Comparison of ENCODE assay signal across 32 cellular contexts in the genomic region with DNA sequence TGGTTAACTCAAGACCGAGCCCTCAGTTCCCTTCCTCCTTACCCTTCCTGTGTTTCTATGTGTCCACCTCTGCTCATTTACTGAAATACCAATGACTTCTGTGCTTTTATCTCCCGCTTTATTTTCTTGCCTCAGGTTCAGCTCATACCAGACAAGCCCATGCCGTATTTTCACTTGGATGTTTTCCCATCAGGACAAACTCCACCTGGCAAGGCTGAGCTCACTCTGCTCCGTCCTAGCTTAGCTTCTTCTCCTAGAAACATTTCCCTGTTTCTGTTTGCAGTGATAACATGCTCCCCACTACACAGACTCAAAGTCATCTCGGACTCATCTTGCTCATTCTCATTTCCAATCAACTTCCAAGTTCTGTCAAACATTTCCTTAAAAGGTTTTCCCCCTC.
"Had no signal": no experiment of that assay in that cellular context is flagged by ENCODE, and none has a peak within 500 bp of the region (broad histone marks: within the 10 kb centered on the region; RNA-seq: fewer than 3 reads in every experiment).

No MANE protein-coding gene starts in this region.

- H3K9ac ChIP-seq: KMS-11 had no signal

- FAIRE-seq: bronchial epithelial cell, TTC549 had no signal

- H3K4me1 Mint-ChIP-seq: activated B cell treated with CpG ODN at 0.5 μM for 24 hours; activated CD4-positive, alpha-beta T cell treated with anti-CD3 and anti-CD28 coated beads, Interleukin-2, amount 10 ng/mL, durations not matched to agents 24 days and 14 days; activated CD8-positive, alpha-beta memory T cell treated with anti-CD3 and anti-CD28 coated beads, Interleukin-2, amount 10 ng/mL, durations not matched to agents 7 days and 5 days; activated naive CD4-positive, alpha-beta T cell treated with anti-CD3 and anti-CD28 coated beads, Interleukin-2, amount 50 U/mL, for 24 hours had no signal

- H3K9me3 Mint-ChIP-seq: activated B cell treated with CpG ODN at 0.5 μM for 24 hours; activated naive CD4-positive, alpha-beta T cell treated with anti-CD3 and anti-CD28 coated beads, Interleukin-2, amount 50 U/mL, for 24 hours; activated T-cell treated with anti-CD3 and anti-CD28 coated beads, Interleukin-2, amount 50 U/mL, for 24 hours; activated T-helper 1 cell treated with anti-CD3 and anti-CD28 coated beads, Interleukin-12 subunit alpha, Interleukin-12 subunit beta, Interleukin-2, Interleukin-4 antibody, amounts not matched to agents 30 ng/mL and 10 ng/mL and 1 ng/mL, durations not matched to agents 14 hours and 24 hours and 36 hours; T-helper 1 cell treated with Interleukin-12 subunit alpha and Interleukin-12 subunit beta and Interleukin-4 antibody, amounts not matched to agents 30 μg/mL and 1 μg/mL, for 36 hours had no signal

- DNase-seq: activated B cell treated with CpG ODN at 0.5 μM for 24 hours; activated CD4-positive, alpha-beta T cell treated with anti-CD3 and anti-CD28 coated beads for 1 hour; activated CD4-positive, alpha-beta T cell treated with anti-CD3 and anti-CD28 coated beads, Interleukin-2, amount 10 ng/mL, durations not matched to agents 24 days and 14 days; activated CD4-positive, alpha-beta T cell treated with anti-CD3 and anti-CD28 coated beads, Interleukin-2, amount 50 U/mL, for 48 hours; activated CD8-positive, alpha-beta memory T cell treated with anti-CD3 and anti-CD28 coated beads, Interleukin-2, amount 10 ng/mL, durations not matched to agents 7 days and 5 days; activated effector memory CD4-positive, alpha-beta T cell treated with Interleukin-2 at 50 U/mL for 16 hours; activated naive CD4-positive, alpha-beta T cell; activated T-cell treated with anti-CD3 and anti-CD28 coated beads, Interleukin-2, amount 50 U/mL, for 24 hours; aorta; central memory CD4-positive, alpha-beta T cell; NCI-H1092; NCI-H1417 treated with DMSO at 0.1 percent for 48 hours; NCI-H1694; NCI-H2029; NCI-H2107; NCI-H2171 treated with DMSO at 0.1 percent for 48 hours; NCI-H345; NCI-H510A; NCI-H526 treated with DMSO at 0.1 percent for 48 hours; NCI-H82; OCI-M1; Peyer's patch; SHP77; SW 1271 had no signal

- H3K27me3 Mint-ChIP-seq: activated naive CD4-positive, alpha-beta T cell treated with anti-CD3 and anti-CD28 coated beads, Interleukin-2, amount 50 U/mL, for 24 hours had no signal

- H3K27ac ChIP-seq: KMS-11, Peyer's patch, SJSA1 had no signal

- H3K36me3 ChIP-seq: Peyer's patch, SJSA1 had no signal

- H3K27ac Mint-ChIP-seq: activated B cell treated with CpG ODN at 0.5 μM for 24 hours; activated CD4-positive, alpha-beta T cell treated with anti-CD3 and anti-CD28 coated beads, Interleukin-2, amount 10 ng/mL, durations not matched to agents 24 days and 14 days; activated CD8-positive, alpha-beta memory T cell treated with anti-CD3 and anti-CD28 coated beads, Interleukin-2, amount 10 ng/mL, durations not matched to agents 7 days and 5 days; activated naive CD4-positive, alpha-beta T cell treated with anti-CD3 and anti-CD28 coated beads, Interleukin-2, amount 50 U/mL, for 24 hours; activated T-cell treated with anti-CD3 and anti-CD28 coated beads, Interleukin-2, amount 50 U/mL, for 24 hours; activated T-helper 1 cell treated with anti-CD3 and anti-CD28 coated beads, Interleukin-12 subunit alpha, Interleukin-12 subunit beta, Interleukin-2, Interleukin-4 antibody, amounts not matched to agents 30 ng/mL and 10 ng/mL and 1 ng/mL, durations not matched to agents 14 hours and 24 hours and 36 hours; T-helper 1 cell treated with Interleukin-12 subunit alpha and Interleukin-12 subunit beta and Interleukin-4 antibody, amounts not matched to agents 30 μg/mL and 1 μg/mL, for 36 hours had no signal

- H3K27me3 ChIP-seq: Peyer's patch, SJSA1 had no signal

- H3K4me1 ChIP-seq: Peyer's patch, SJSA1 had no signal

- H3K4me3 Mint-ChIP-seq: activated B cell treated with CpG ODN at 0.5 μM for 24 hours; activated CD4-positive, alpha-beta T cell treated with anti-CD3 and anti-CD28 coated beads, Interleukin-2, amount 10 ng/mL, durations not matched to agents 24 days and 14 days; activated CD8-positive, alpha-beta memory T cell treated with anti-CD3 and anti-CD28 coated beads, Interleukin-2, amount 10 ng/mL, durations not matched to agents 7 days and 5 days; activated naive CD4-positive, alpha-beta T cell treated with anti-CD3 and anti-CD28 coated beads, Interleukin-2, amount 50 U/mL, for 24 hours; activated T-cell treated with anti-CD3 and anti-CD28 coated beads, Interleukin-2, amount 50 U/mL, for 24 hours; activated T-helper 1 cell treated with anti-CD3 and anti-CD28 coated beads, Interleukin-12 subunit alpha, Interleukin-12 subunit beta, Interleukin-2, Interleukin-4 antibody, amounts not matched to agents 30 ng/mL and 10 ng/mL and 1 ng/mL, durations not matched to agents 14 hours and 24 hours and 36 hours; T-helper 1 cell treated with Interleukin-12 subunit alpha and Interleukin-12 subunit beta and Interleukin-4 antibody, amounts not matched to agents 30 μg/mL and 1 μg/mL, for 36 hours had no signal

- H3K36me3 Mint-ChIP-seq: activated CD8-positive, alpha-beta memory T cell treated with anti-CD3 and anti-CD28 coated beads, Interleukin-2, amount 10 ng/mL, durations not matched to agents 7 days and 5 days; activated naive CD4-positive, alpha-beta T cell treated with anti-CD3 and anti-CD28 coated beads, Interleukin-2, amount 50 U/mL, for 24 hours had no signal

- ATAC-seq: activated CD8-positive, alpha-beta memory T cell treated with anti-CD3 and anti-CD28 coated beads, Interleukin-2, amount 10 ng/mL, durations not matched to agents 7 days and 5 days; SK-N-SH treated with all-trans-retinoic acid at 6 μM for 48 hours had no signal

- H3K4me3 ChIP-seq: Peyer's patch, SJSA1 had no signal

- H3K4me2 ChIP-seq: KMS-11 had no signal

- H3K9me3 ChIP-seq: Peyer's patch, SJSA1 had no signal
